In the genomic region with DNA sequence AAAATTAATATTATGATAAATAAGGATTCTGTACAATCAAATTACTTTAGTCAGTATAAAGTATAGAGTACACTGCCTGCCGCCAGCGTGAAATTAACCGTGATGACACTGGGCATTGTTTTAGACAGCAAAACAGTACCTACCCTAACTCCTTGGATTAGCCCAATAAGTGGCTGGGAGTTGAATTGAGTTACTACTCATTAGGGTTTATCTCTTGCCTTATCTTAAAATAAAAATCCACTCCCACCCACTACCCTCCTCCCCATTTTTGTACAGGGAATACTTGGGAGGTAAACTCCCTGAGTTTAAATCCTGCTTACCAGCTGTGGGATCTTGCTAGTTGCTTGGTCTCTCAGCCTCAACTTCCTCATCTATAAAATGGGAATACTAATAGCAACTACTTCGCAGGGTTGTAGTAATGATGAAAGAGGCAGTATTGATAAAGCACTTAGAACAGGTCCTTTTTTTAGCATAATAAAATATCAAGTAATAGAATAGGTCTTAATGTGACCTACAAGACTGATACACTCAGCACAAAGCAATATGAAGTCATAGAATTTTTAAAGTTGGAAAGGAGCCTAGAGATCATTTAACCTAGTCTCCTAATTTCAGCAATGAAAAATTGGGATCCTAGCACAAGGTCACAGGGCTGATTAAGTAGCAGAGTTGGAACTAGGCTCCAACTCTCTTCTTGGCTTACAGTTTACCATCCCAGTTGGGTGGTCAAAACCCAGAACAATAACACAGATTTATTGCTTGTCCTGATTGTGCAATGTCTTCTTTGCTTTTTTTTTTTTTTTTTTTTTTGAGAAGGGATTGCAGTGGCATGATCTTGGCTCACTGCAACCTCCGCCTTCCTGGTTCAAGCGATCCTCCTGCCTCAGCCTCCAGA, we compare ENCODE assay signal across 15 cellular contexts. TPM values are rescaled to one million over a fixed set of nuclear protein-coding genes. Genes with fewer than 3 reads are reported as not detected.
DNase-seq lines count a peak whose midpoint lies in the region; ATAC-seq and TF ChIP-seq lines count a peak whose summit lies in the region.
"Had no signal": no experiment of that assay in that cellular context is flagged by ENCODE, and none has a peak within 500 bp of the region (broad histone marks: within the 10 kb centered on the region; RNA-seq: fewer than 3 reads in every experiment).

No MANE protein-coding gene starts in this region.

- H3K4me3 Mint-ChIP-seq in osteocyte (ENCODE audit: unreplicated experiment) = no peak overlapping the region
- H3K4me3 Mint-ChIP-seq: activated CD8-positive, alpha-beta T cell treated with anti-CD3 and anti-CD28 coated beads, Interleukin-2, amount 10 ng/mL, durations not matched to agents 7 days and 5 days; activated naive CD4-positive, alpha-beta T cell treated with anti-CD3 and anti-CD28 coated beads, Interleukin-2, amount 50 U/mL, for 24 hours; CD4-positive, CD25-positive, alpha-beta regulatory T cell; memory B cell had no signal

- H3K27ac Mint-ChIP-seq in osteocyte (ENCODE audit: unreplicated experiment) = peak overlapping the region; percentile 95
- H3K27ac Mint-ChIP-seq: activated CD8-positive, alpha-beta T cell treated with anti-CD3 and anti-CD28 coated beads, Interleukin-2, amount 10 ng/mL, durations not matched to agents 7 days and 5 days; activated naive CD4-positive, alpha-beta T cell treated with anti-CD3 and anti-CD28 coated beads, Interleukin-2, amount 50 U/mL, for 24 hours; CD4-positive, CD25-positive, alpha-beta regulatory T cell; memory B cell had no signal

- H3K27me3 ChIP-seq in ascending aorta (no peaks in the 10 kb centered on the region), uterus (no peaks in the 10 kb centered on the region)

- no peak for ATAC-seq in activated CD4-positive, CD25-positive, alpha-beta regulatory T cell treated with anti-CD3 and anti-CD28 coated beads, Interleukin-2, amount 50 U/mL, for 24 hours
- ATAC-seq: activated CD8-positive, alpha-beta T cell treated with anti-CD3 and anti-CD28 coated beads, Interleukin-2, amount 10 ng/mL, durations not matched to agents 7 days and 5 days had no signal

- H3K36me3 ChIP-seq in ascending aorta (no peaks in the 10 kb centered on the region), uterus (no peaks in the 10 kb centered on the region)

- peaks cover 34% of the 10 kb centered on the region for H3K36me3 Mint-ChIP-seq in osteocyte (ENCODE audit: unreplicated experiment)

- H3K4me1 ChIP-seq in ascending aorta (peaks cover 13 to 44% of the 10 kb centered on the region in 2 donors), uterus (peaks cover 0 to 18% of the 10 kb centered on the region in 2 donors)

- peaks cover 11% of the 10 kb centered on the region for H3K9me3 Mint-ChIP-seq in osteocyte (ENCODE audit: unreplicated experiment)
- H3K9me3 Mint-ChIP-seq: activated naive CD4-positive, alpha-beta T cell treated with anti-CD3 and anti-CD28 coated beads, Interleukin-2, amount 50 U/mL, for 24 hours; memory B cell had no signal

- H3K27ac ChIP-seq in ascending aorta (peak overlapping the region; percentile 77 to 84), uterus (peak overlapping the region; percentile 59 to 80)
- H3K27ac ChIP-seq: SK-N-MC had no signal

- intact Hi-C loops in ascending aorta (cut with DNase I) (no loop called here), uterus (cut with DNase I; ENCODE audit: low total_unique reads) (no loop called here)

- H3K9me3 ChIP-seq in ascending aorta (no peaks in the 10 kb centered on the region), uterus (no peaks in the 10 kb centered on the region)

- H3K4me3 ChIP-seq in ascending aorta (no peak overlapping the region), uterus (no peak overlapping the region)
- H3K4me3 ChIP-seq: SK-N-MC had no signal

- H3K27me3 Mint-ChIP-seq in osteocyte (ENCODE audit: unreplicated experiment) = no peaks in the 10 kb centered on the region
- H3K27me3 Mint-ChIP-seq: activated naive CD4-positive, alpha-beta T cell treated with anti-CD3 and anti-CD28 coated beads, Interleukin-2, amount 50 U/mL, for 24 hours; CD4-positive, CD25-positive, alpha-beta regulatory T cell; memory B cell had no signal

- no peak for TF ChIP-seq POLR2A in uterus (IDR thresholded peaks at IDR 0.05)

- TF ChIP-seq CTCF in ascending aorta (IDR thresholded peaks at IDR 0.05) (no peak), osteocyte (IDR thresholded peaks at IDR 0.05) (no peak), uterus (IDR thresholded peaks at IDR 0.05) (no peak)

- DNase-seq in ascending aorta (ENCODE audit: low spot score in 2 of 2) (no peak), fibroblast of the conjunctiva (ENCODE audit: low read depth) (peak; percentile 40), osteocyte (ENCODE audit: extremely low spot score, unreplicated experiment) (no peak), uterus (peak in 1 of 2 donors; percentile 30), mesenteric fat pad (ENCODE audit: low spot score) (no peak), NCI-H69 (lab: John Stamatoyannopoulos, UW) (no peak)
- DNase-seq: activated CD8-positive, alpha-beta T cell treated with anti-CD3 and anti-CD28 coated beads, Interleukin-2, amount 10 ng/mL, durations not matched to agents 7 days and 5 days; CD4-positive, CD25-positive, alpha-beta regulatory T cell; cerebellar nuclear complex; MV-4-11; nucleus accumbens had no signal

- H3K4me1 Mint-ChIP-seq in osteocyte (ENCODE audit: unreplicated experiment) = peaks cover 84% of the 10 kb centered on the region

RNA-seq across cellular contexts. Expression of a gene that starts 23.8 kb away (rescaled TPM):
- total RNA-seq in ascending aorta (112 TPM), osteocyte (295 and 312 TPM in 2 replicates), uterus (100 to 1,000 TPM in 1 of 4 donors, 10 to 100 TPM in 3; 78.2 to 145 (median 90.1) TPM), mesenteric fat pad (67.4 TPM)
